ENCODE assay signal across 1 cellular context in genomic region chr1:52056110-52056936, GRCh38.
TF ChIP-seq lines count a peak whose summit lies in the region.

TSS of gene BTF3L4 (plus strand) at chr1:52056295. CDS start at chr1:52059848, 3,553 bp downstream.

TF ChIP-seq in HepG2, 621 proteins besides CTCF, POLR2A, EP300 and RAD21 (continued from another document and continues in another):
- TF ChIP-seq STAT6 (CRISPR knock-in tag; IDR thresholded peaks at IDR 0.05; ENCODE audit: borderline replicate concordance): peak; percentile 64; the same call in 1 of the 2 replicates
- TF ChIP-seq JARID2 (CRISPR knock-in tag; IDR thresholded peaks at IDR 0.05; ENCODE audit: insufficient replicate concordance): no peak
- no peak for TF ChIP-seq CREB1 (IDR thresholded peaks at IDR 0.05)
- TF ChIP-seq CREB1 (CRISPR knock-in tag; IDR thresholded peaks at IDR 0.05): no peak; the same call in 1 of the 2 replicates
- TF ChIP-seq ZNF292 (CRISPR knock-in tag; IDR thresholded peaks at IDR 0.05; ENCODE audit: borderline replicate concordance, low read depth): no peak
- no peak for TF ChIP-seq SIN3B (IDR thresholded peaks at IDR 0.05; ENCODE audit: low read length)
- TF ChIP-seq FOXA3 (CRISPR knock-in tag; IDR thresholded peaks at IDR 0.05): no peak
- TF ChIP-seq TOE1 (CRISPR knock-in tag; IDR thresholded peaks at IDR 0.05): no peak
- no peak for TF ChIP-seq TRIM24 (CRISPR knock-in tag; IDR thresholded peaks at IDR 0.05)
- no peak for TF ChIP-seq ZNF3 (CRISPR knock-in tag; IDR thresholded peaks at IDR 0.05)
- TF ChIP-seq RCOR2 (CRISPR knock-in tag; IDR thresholded peaks at IDR 0.05): no peak
- no peak for TF ChIP-seq LRRFIP1 (CRISPR knock-in tag; conservative IDR thresholded peaks at IDR 0.05)
- TF ChIP-seq, protein P1, sequence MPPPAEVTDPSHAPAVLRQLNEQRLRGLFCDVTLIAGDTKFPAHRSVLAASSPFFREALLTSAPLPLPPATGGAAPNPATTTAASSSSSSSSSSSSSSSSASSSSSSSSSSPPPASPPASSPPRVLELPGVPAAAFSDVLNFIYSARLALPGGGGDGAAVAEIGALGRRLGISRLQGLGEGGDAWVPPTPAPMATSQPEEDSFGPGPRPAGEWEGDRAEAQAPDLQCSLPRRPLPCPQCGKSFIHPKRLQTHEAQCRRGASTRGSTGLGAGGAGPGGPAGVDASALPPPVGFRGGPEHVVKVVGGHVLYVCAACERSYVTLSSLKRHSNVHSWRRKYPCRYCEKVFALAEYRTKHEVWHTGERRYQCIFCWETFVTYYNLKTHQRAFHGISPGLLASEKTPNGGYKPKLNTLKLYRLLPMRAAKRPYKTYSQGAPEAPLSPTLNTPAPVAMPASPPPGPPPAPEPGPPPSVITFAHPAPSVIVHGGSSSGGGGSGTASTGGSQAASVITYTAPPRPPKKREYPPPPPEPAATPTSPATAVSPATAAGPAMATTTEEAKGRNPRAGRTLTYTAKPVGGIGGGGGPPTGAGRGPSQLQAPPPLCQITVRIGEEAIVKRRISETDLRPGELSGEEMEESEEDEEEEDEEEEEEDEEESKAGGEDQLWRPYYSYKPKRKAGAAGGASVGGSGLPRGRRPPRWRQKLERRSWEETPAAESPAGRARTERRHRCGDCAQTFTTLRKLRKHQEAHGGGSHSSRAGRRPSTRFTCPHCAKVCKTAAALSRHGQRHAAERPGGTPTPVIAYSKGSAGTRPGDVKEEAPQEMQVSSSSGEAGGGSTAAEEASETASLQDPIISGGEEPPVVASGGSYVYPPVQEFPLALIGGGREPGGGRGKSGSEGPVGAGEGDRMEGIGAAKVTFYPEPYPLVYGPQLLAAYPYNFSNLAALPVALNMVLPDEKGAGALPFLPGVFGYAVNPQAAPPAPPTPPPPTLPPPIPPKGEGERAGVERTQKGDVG (CRISPR knock-in tag; IDR thresholded peaks at IDR 0.05; ENCODE audit: borderline replicate concordance): peak; percentile 32; the same call in 1 of the 2 replicates
- TF ChIP-seq THAP9 (CRISPR knock-in tag; IDR thresholded peaks at IDR 0.05; ENCODE audit: borderline replicate concordance): no peak; the same call in 1 of the 2 replicates
- TF ChIP-seq ZFP36L1 (CRISPR knock-in tag; IDR thresholded peaks at IDR 0.05): no peak
- no peak for TF ChIP-seq ZNF83 (CRISPR knock-in tag; IDR thresholded peaks at IDR 0.05; ENCODE audit: borderline replicate concordance)
- TF ChIP-seq BORCS8-MEF2B (CRISPR knock-in tag; IDR thresholded peaks at IDR 0.05): 0 out of 2 replicates have a peak, but pooled peaks have one; percentile 71
- TF ChIP-seq BHLHE40 (IDR thresholded peaks at IDR 0.05; ENCODE audit: low read length): no peak
- peak; percentile 76 for TF ChIP-seq ZNF781 (CRISPR knock-in tag; IDR thresholded peaks at IDR 0.05; ENCODE audit: borderline replicate concordance, not compliant biosample characterization)
- peak; percentile 58; the same call in 1 of the 2 replicates for TF ChIP-seq ZMYM4 (CRISPR knock-in tag; IDR thresholded peaks at IDR 0.05)
- TF ChIP-seq SP140L (CRISPR knock-in tag; IDR thresholded peaks at IDR 0.05; ENCODE audit: borderline replicate concordance): no peak
- peak; percentile 92 for TF ChIP-seq DMAP1 (CRISPR knock-in tag; IDR thresholded peaks at IDR 0.05)
- peak; percentile 62; the same call in 1 of the 2 replicates for TF ChIP-seq KLF13 (CRISPR knock-in tag; IDR thresholded peaks at IDR 0.05)
- peak; percentile 55; the same call in 1 of the 2 replicates for TF ChIP-seq RAD51 (IDR thresholded peaks at IDR 0.05; ENCODE audit: borderline replicate concordance)
- TF ChIP-seq MZF1 (CRISPR knock-in tag; IDR thresholded peaks at IDR 0.05; ENCODE audit: borderline replicate concordance): no peak
- no peak for TF ChIP-seq ZNF34 (CRISPR knock-in tag; IDR thresholded peaks at IDR 0.05; ENCODE audit: borderline replicate concordance)
- no peak for TF ChIP-seq RNF2 (conservative IDR thresholded peaks at IDR 0.05; ENCODE audit: low read depth)
- no peak for TF ChIP-seq CBX5 (CRISPR knock-in tag; IDR thresholded peaks at IDR 0.05; ENCODE audit: borderline replicate concordance)
- TF ChIP-seq, protein P2, sequence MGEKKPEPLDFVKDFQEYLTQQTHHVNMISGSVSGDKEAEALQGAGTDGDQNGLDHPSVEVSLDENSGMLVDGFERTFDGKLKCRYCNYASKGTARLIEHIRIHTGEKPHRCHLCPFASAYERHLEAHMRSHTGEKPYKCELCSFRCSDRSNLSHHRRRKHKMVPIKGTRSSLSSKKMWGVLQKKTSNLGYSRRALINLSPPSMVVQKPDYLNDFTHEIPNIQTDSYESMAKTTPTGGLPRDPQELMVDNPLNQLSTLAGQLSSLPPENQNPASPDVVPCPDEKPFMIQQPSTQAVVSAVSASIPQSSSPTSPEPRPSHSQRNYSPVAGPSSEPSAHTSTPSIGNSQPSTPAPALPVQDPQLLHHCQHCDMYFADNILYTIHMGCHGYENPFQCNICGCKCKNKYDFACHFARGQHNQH (CRISPR knock-in tag; IDR thresholded peaks at IDR 0.05): peak; percentile 62
- TF ChIP-seq CAMTA2 (CRISPR knock-in tag; IDR thresholded peaks at IDR 0.05; ENCODE audit: borderline replicate concordance): no peak
- no peak for TF ChIP-seq HBP1 (CRISPR knock-in tag; IDR thresholded peaks at IDR 0.05; ENCODE audit: low read depth)
- TF ChIP-seq ZNF530 (CRISPR knock-in tag; IDR thresholded peaks at IDR 0.05; ENCODE audit: low read depth): no peak
- no peak for TF ChIP-seq MBNL3 (CRISPR knock-in tag; conservative IDR thresholded peaks at IDR 0.05)
- TF ChIP-seq ZNF17 (CRISPR knock-in tag; IDR thresholded peaks at IDR 0.05): no peak
- no peak for TF ChIP-seq PLRG1 (conservative IDR thresholded peaks at IDR 0.05)
- peak; percentile 91 for TF ChIP-seq HDAC1 (CRISPR knock-in tag; IDR thresholded peaks at IDR 0.05)
- TF ChIP-seq, protein P3, sequence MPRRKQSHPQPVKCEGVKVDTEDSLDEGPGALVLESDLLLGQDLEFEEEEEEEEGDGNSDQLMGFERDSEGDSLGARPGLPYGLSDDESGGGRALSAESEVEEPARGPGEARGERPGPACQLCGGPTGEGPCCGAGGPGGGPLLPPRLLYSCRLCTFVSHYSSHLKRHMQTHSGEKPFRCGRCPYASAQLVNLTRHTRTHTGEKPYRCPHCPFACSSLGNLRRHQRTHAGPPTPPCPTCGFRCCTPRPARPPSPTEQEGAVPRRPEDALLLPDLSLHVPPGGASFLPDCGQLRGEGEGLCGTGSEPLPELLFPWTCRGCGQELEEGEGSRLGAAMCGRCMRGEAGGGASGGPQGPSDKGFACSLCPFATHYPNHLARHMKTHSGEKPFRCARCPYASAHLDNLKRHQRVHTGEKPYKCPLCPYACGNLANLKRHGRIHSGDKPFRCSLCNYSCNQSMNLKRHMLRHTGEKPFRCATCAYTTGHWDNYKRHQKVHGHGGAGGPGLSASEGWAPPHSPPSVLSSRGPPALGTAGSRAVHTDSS (CRISPR knock-in tag; conservative IDR thresholded peaks at IDR 0.05): no peak
- TF ChIP-seq ZNF75D (CRISPR knock-in tag; IDR thresholded peaks at IDR 0.05; ENCODE audit: borderline replicate concordance): no peak
- peak; percentile 50; the same call in 1 of the 2 replicates for TF ChIP-seq HNF4A (CRISPR knock-in tag; IDR thresholded peaks at IDR 0.05)
- 0 out of 2 replicates have a peak, but pooled peaks have one; percentile 31 for TF ChIP-seq MAZ (IDR thresholded peaks at IDR 0.05; ENCODE audit: borderline replicate concordance, low read depth, low read length)
- TF ChIP-seq MAZ (CRISPR knock-in tag; IDR thresholded peaks at IDR 0.05; ENCODE audit: low read depth): peak; percentile 77
- peak; percentile 45 for TF ChIP-seq HOXA5 (CRISPR knock-in tag; IDR thresholded peaks at IDR 0.05)
- TF ChIP-seq, protein P4, sequence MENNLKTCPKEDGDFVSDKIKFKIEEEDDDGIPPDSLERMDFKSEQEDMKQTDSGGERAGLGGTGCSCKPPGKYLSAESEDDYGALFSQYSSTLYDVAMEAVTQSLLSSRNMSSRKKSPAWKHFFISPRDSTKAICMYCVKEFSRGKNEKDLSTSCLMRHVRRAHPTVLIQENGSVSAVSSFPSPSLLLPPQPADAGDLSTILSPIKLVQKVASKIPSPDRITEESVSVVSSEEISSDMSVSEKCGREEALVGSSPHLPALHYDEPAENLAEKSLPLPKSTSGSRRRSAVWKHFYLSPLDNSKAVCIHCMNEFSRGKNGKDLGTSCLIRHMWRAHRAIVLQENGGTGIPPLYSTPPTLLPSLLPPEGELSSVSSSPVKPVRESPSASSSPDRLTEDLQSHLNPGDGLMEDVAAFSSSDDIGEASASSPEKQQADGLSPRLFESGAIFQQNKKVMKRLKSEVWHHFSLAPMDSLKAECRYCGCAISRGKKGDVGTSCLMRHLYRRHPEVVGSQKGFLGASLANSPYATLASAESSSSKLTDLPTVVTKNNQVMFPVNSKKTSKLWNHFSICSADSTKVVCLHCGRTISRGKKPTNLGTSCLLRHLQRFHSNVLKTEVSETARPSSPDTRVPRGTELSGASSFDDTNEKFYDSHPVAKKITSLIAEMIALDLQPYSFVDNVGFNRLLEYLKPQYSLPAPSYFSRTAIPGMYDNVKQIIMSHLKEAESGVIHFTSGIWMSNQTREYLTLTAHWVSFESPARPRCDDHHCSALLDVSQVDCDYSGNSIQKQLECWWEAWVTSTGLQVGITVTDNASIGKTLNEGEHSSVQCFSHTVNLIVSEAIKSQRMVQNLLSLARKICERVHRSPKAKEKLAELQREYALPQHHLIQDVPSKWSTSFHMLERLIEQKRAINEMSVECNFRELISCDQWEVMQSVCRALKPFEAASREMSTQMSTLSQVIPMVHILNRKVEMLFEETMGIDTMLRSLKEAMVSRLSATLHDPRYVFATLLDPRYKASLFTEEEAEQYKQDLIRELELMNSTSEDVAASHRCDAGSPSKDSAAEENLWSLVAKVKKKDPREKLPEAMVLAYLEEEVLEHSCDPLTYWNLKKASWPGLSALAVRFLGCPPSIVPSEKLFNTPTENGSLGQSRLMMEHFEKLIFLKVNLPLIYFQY (CRISPR knock-in tag; IDR thresholded peaks at IDR 0.05; ENCODE audit: borderline replicate concordance): no peak
- TF ChIP-seq FOSL2 (CRISPR knock-in tag; IDR thresholded peaks at IDR 0.05): no peak; the same call in 1 of the 2 replicates
- no peak for TF ChIP-seq TSC22D2 (CRISPR knock-in tag; IDR thresholded peaks at IDR 0.05; ENCODE audit: borderline replicate concordance)
